ENCODE assay signal across 9 cellular contexts in genomic region chr17:57940653-57941329, GRCh38. TPM values are rescaled to one million over a fixed set of nuclear protein-coding genes. Genes with fewer than 3 reads are reported as not detected.
DNase-seq lines count a peak whose midpoint lies in the region; ATAC-seq and TF ChIP-seq lines count a peak whose summit lies in the region.
"Had no signal": no experiment of that assay in that cellular context is flagged by ENCODE, and none has a peak within 500 bp of the region (broad histone marks: within the 10 kb centered on the region; RNA-seq: fewer than 3 reads in every experiment).

No MANE protein-coding gene starts in this region.

- peaks cover 44% of the 10 kb centered on the region for H3K4me1 ChIP-seq in DOHH2 (ENCODE audit: control insufficient read depth, low read length)

- H3K27me3 Mint-ChIP-seq in nephron progenitor cell (ENCODE audit: low read depth, poor library complexity) = peaks cover 26% of the 10 kb centered on the region

- no peak for TF ChIP-seq CTCF in DOHH2 (IDR thresholded peaks at IDR 0.05; ENCODE audit: low read depth, low read length, poor library complexity, severe bottlenecking)
- no peak for TF ChIP-seq CTCF in nephron progenitor cell (IDR thresholded peaks at IDR 0.05)
- no peak for TF ChIP-seq CTCF in brain microvascular endothelial cell (IDR thresholded peaks at IDR 0.05; ENCODE audit: low read depth, low read length, missing control alignments)

- peak; percentile 24 for DNase-seq in MG63
- DNase-seq in nephron progenitor cell = no peak
- DNase-seq in NCI-H2227 treated with DMSO at 0.1 percent for 48 hours (lab: John Stamatoyannopoulos, UW) = no peak
- no peak for DNase-seq in kidney glomerular epithelial cell (lab: John Stamatoyannopoulos, UW)
- DNase-seq in brain microvascular endothelial cell = no peak
- DNase-seq: Peyer's patch had no signal

- H3K36me3 ChIP-seq in DOHH2 (ENCODE audit: control insufficient read depth, low read length) (no peaks in the 10 kb centered on the region), MG63 (no peaks in the 10 kb centered on the region), brain microvascular endothelial cell (replicated peaks) (no peaks in the 10 kb centered on the region)
- H3K36me3 ChIP-seq: Peyer's patch had no signal

- no peak overlapping the region for H3K27ac ChIP-seq in DOHH2 (ENCODE audit: low read depth, low read length)
- H3K27ac ChIP-seq in angular gyrus (ENCODE audit: low read depth, low read length) = peak overlapping the region; percentile 83
- H3K27ac ChIP-seq in brain microvascular endothelial cell = no peak overlapping the region

- peak overlapping the region; percentile 48 for H3K4me3 ChIP-seq in DOHH2 (ENCODE audit: low read length)
- H3K4me3 ChIP-seq in MG63 = no peak overlapping the region
- H3K4me3 ChIP-seq in brain microvascular endothelial cell (ENCODE audit: low read depth, low read length) = no peak overlapping the region
- H3K4me3 ChIP-seq: Peyer's patch had no signal

- H3K36me3 Mint-ChIP-seq in nephron progenitor cell (ENCODE audit: low read depth) = no peaks in the 10 kb centered on the region

- 0 out of 2 replicates have a peak, but pooled peaks cover 3% of the 10 kb centered on the region for H4K20me1 ChIP-seq in DOHH2 (ENCODE audit: control insufficient read depth, insufficient read depth, low read depth, low read length)

- H3K9me3 ChIP-seq in DOHH2 (ENCODE audit: control insufficient read depth, insufficient read depth, low read length) (no peaks in the 10 kb centered on the region), MG63 (no peaks in the 10 kb centered on the region)
- H3K9me3 ChIP-seq: Peyer's patch had no signal

- no peaks in the 10 kb centered on the region for H3K9me3 Mint-ChIP-seq in nephron progenitor cell

- no peaks in the 10 kb centered on the region for H3K9me2 ChIP-seq in DOHH2 (replicated peaks; ENCODE audit: control insufficient read depth, low read length)

- in situ Hi-C loops in brain microvascular endothelial cell (cut with HindIII; ENCODE audit: low pct_ligation_motif_present, low sequenced_read_pairs) = no loop called here

- H3K4me2 ChIP-seq in DOHH2 (ENCODE audit: low read length) = peak overlapping the region; percentile 63

- no peak for ATAC-seq in HG03196 (IDR thresholded peaks at IDR 0.05; ENCODE audit: unreplicated experiment)

- peaks cover 6% of the 10 kb centered on the region for H3F3A ChIP-seq in DOHH2 (ENCODE audit: control insufficient read depth, insufficient read depth)

- peaks cover 50% of the 10 kb centered on the region for H3K27me3 ChIP-seq in DOHH2 (ENCODE audit: control insufficient read depth, low read length)
- H3K27me3 ChIP-seq in MG63 = no peaks in the 10 kb centered on the region
- H3K27me3 ChIP-seq in brain microvascular endothelial cell (replicated peaks) = no peaks in the 10 kb centered on the region
- H3K27me3 ChIP-seq: Peyer's patch had no signal

- no peak overlapping the region for H3K4me3 Mint-ChIP-seq in nephron progenitor cell

- H3K27ac Mint-ChIP-seq in nephron progenitor cell = peak overlapping the region; percentile 61

- no peaks in the 10 kb centered on the region for H3K79me2 ChIP-seq in DOHH2 (ENCODE audit: control insufficient read depth, low read length)

- H3K4me1 Mint-ChIP-seq in nephron progenitor cell = peaks cover 75% of the 10 kb centered on the region

RNA-seq across cellular contexts. Expression of gene CUEDC1, which starts 14.4 kb away (rescaled TPM):
- 3.0 and 10.2 TPM in 2 replicates for total RNA-seq in MG63 (2014; rRNA removed; shearing (Covaris generic); ENCODE audit: low replicate concordance)

RNA-seq across cellular contexts. Expression of gene VEZF1, which starts 47.3 kb away (rescaled TPM):
- total RNA-seq in MG63 (2014; rRNA removed; shearing (Covaris generic); ENCODE audit: low replicate concordance) = 30.6 and 54.3 TPM in 2 replicates
